16 cellular contexts compared by ENCODE assay signal in the genomic region with DNA sequence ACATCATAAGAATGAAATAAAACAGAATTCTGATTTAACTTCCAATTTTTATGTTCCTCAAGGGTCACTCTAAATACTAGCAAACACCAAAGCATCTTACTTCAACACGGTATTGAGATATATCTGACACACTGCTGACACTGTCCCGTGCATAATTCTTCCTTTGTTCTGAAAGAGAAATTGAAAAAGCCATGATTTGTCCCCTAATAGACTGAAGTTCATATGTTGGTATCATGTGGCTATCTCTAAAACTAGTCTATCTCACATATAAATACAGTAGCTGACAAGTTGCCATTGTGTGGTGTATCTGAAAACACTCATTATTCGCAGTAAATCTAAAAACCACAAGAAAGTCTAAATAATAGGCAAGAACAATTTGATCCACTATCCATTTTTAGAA.
A peak's percentile ranks its signal among the peaks of the same experiment; 100 is the strongest.
DNase-seq lines count a peak whose midpoint lies in the region; ATAC-seq lines count a peak whose summit lies in the region.
"Had no signal": no experiment of that assay in that cellular context is flagged by ENCODE, and none has a peak within 500 bp of the region (broad histone marks: within the 10 kb centered on the region; RNA-seq: fewer than 3 reads in every experiment).

No MANE protein-coding gene starts in this region.

- no peak for ATAC-seq in HG03159 (IDR thresholded peaks at IDR 0.05; ENCODE audit: unreplicated experiment)
- ATAC-seq: A549 had no signal

- in situ Hi-C loops in SK-MEL-5 (cut with HindIII; ENCODE audit: low pct_unique_long_range_greater_than_20kb, low sequenced_read_pairs): no loop called here

- peak; percentile 53 for DNase-seq in COLO829 (ENCODE audit: low spot score)
- peak; percentile 94 for DNase-seq in SK-MEL-5 (ENCODE audit: low read depth, low spot score)
- DNase-seq in foreskin melanocyte: peak; percentile 89
- no peak for DNase-seq in glomerular visceral epithelial cell (ENCODE audit: extremely low spot score)
- DNase-seq in NCI-H2029 (lab: John Stamatoyannopoulos, UW): no peak
- DNase-seq: 8988T; C1 segment of cervical spinal cord; CD4-positive, alpha-beta memory T cell; DMS 273 treated with DMSO at 0.1 percent for 48 hours; DMS79; GF-D8; GOT3; H7; HCEC 1CT had no signal

Comparison
In these comparisons a context has a peak if more than half of its experiments do, and no peak if none do; other contexts are left out.
1. DNase-seq: peak in COLO829 (single experiment), SK-MEL-5 (single experiment) and foreskin melanocyte (single experiment); none in glomerular visceral epithelial cell (single experiment) and NCI-H2029 (single experiment).